Comparison of ENCODE assay signal across 24 cellular contexts in genomic region chr3:3189961-3190360, GRCh38.
"Had no signal": no experiment of that assay in that cellular context is flagged by ENCODE, and none has a peak within 500 bp of the region (broad histone marks: within the 10 kb centered on the region; RNA-seq: fewer than 3 reads in every experiment).

No MANE protein-coding gene starts in this region.

- H3K36me3 Mint-ChIP-seq: mesothelial cell of epicardium had no signal

- H3K27me3 ChIP-seq: adrenal gland, dorsolateral prefrontal cortex, foreskin keratinocyte, pancreas, right atrium auricular region had no signal

- H3K4me2 ChIP-seq: hepatocyte had no signal

- H3K4me3 Mint-ChIP-seq: activated CD4-positive, alpha-beta T cell treated with anti-CD3 and anti-CD28 coated beads, Interleukin-2, amount 10 ng/mL, durations not matched to agents 24 days and 14 days; activated naive CD8-positive, alpha-beta T cell; immature natural killer cell; mesothelial cell of epicardium; natural killer cell treated with Interleukin-12 subunit alpha and Interleukin-12 subunit beta and Interleukin-15 and Interleukin-18, amount 100 ng/mL, for 72 hours; stimulated activated naive CD8-positive, alpha-beta T cell treated with anti-CD3 and anti-CD28 coated beads, Interleukin-15, Interleukin-2, amounts not matched to agents 100 ng/mL and 50 ng/mL, for 24 hours had no signal

- H3K4me1 ChIP-seq: adrenal gland, foreskin keratinocyte, pancreas, psoas muscle, right atrium auricular region, tibial artery had no signal

- H3K36me3 ChIP-seq: adrenal gland, neutrophil, pancreas, right atrium auricular region, tibial artery had no signal

- ATAC-seq: foreskin keratinocyte; left lobe of liver; natural killer cell treated with Interleukin-12 subunit alpha and Interleukin-12 subunit beta and Interleukin-15 and Interleukin-18, amount 100 ng/mL, for 72 hours; pancreas; psoas muscle had no signal

- H3K4me3 ChIP-seq: adrenal gland, dorsolateral prefrontal cortex, hepatocyte, lung, pancreas, psoas muscle, right atrium auricular region, tibial artery had no signal

- H3K27me3 Mint-ChIP-seq: activated naive CD8-positive, alpha-beta T cell; natural killer cell treated with Interleukin-12 subunit alpha and Interleukin-12 subunit beta and Interleukin-15 and Interleukin-18, amount 100 ng/mL, for 72 hours; stimulated activated naive CD8-positive, alpha-beta T cell treated with anti-CD3 and anti-CD28 coated beads, Interleukin-15, Interleukin-2, amounts not matched to agents 100 ng/mL and 50 ng/mL, for 24 hours had no signal

- H2AFZ ChIP-seq: hepatocyte had no signal

- DNase-seq: activated CD4-positive, alpha-beta T cell treated with anti-CD3 and anti-CD28 coated beads, Interleukin-2, amount 10 ng/mL, durations not matched to agents 24 days and 14 days; activated gamma-delta T cell treated with Interleukin-2 at 50 U/mL for 16 hours; activated T-cell treated with anti-CD3 and anti-CD28 coated beads, Interleukin-2, amount 50 U/mL, for 1 hour; adrenal gland; central memory CD4-positive, alpha-beta T cell; dorsolateral prefrontal cortex; foreskin keratinocyte; glutamatergic neuron; immature natural killer cell; pancreas; psoas muscle; stimulated activated CD4-positive, alpha-beta T cell treated with anti-CD3 and anti-CD28 coated beads, Interleukin-12 subunit alpha, Interleukin-12 subunit beta, amount 100 ng/mL, for 4 hours; stimulated activated CD4-positive, alpha-beta T cell treated with anti-CD3 and anti-CD28 coated beads, Interleukin-4, amount 100 ng/mL, for 4 hours; substantia nigra; tibial artery had no signal

- H3K27ac ChIP-seq: adrenal gland, dorsolateral prefrontal cortex, foreskin keratinocyte, hepatocyte, neutrophil, pancreas, psoas muscle, right atrium auricular region, tibial artery had no signal

- H3K9me3 Mint-ChIP-seq: activated CD4-positive, alpha-beta T cell treated with anti-CD3 and anti-CD28 coated beads, Interleukin-2, amount 10 ng/mL, durations not matched to agents 24 days and 14 days; natural killer cell treated with Interleukin-12 subunit alpha and Interleukin-12 subunit beta and Interleukin-15 and Interleukin-18, amount 100 ng/mL, for 72 hours had no signal

- H3K27ac Mint-ChIP-seq: activated CD4-positive, alpha-beta T cell treated with anti-CD3 and anti-CD28 coated beads, Interleukin-2, amount 10 ng/mL, durations not matched to agents 24 days and 14 days; natural killer cell treated with Interleukin-12 subunit alpha and Interleukin-12 subunit beta and Interleukin-15 and Interleukin-18, amount 100 ng/mL, for 72 hours; stimulated activated naive CD8-positive, alpha-beta T cell treated with anti-CD3 and anti-CD28 coated beads, Interleukin-15, Interleukin-2, amounts not matched to agents 100 ng/mL and 50 ng/mL, for 24 hours had no signal

- H3K79me2 ChIP-seq: hepatocyte had no signal

- H3K9me3 ChIP-seq: pancreas had no signal
